29 cellular contexts compared by ENCODE assay signal in the genomic region with DNA sequence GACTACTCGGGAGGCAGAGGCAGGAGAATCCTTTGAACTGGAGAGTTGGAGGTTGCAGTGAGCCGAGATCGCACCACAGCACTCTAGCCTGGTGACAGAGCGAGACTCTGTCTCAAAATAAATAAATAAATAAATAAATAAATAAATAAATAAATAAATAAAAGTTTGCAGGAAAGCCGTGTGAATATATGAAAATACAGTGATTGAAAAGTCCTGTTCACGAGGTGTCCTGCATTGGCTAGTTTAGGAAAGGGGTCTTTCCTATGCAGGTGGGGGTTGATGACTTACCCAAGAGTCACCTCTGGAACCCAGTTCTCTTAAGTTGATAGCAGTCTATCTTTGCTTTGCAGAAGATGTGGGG. TPM values are rescaled to one million over a fixed set of nuclear protein-coding genes. Genes with fewer than 3 reads are reported as not detected.
DNase-seq lines count a peak whose midpoint lies in the region; ATAC-seq, FAIRE-seq and TF ChIP-seq lines count a peak whose summit lies in the region.
"Had no signal": no experiment of that assay in that cellular context is flagged by ENCODE, and none has a peak within 500 bp of the region (broad histone marks: within the 10 kb centered on the region; RNA-seq: fewer than 3 reads in every experiment).

No MANE protein-coding gene starts in this region.

- H3K9me2 ChIP-seq in Loucy (replicated peaks; ENCODE audit: low read depth, low read length) = no peaks in the 10 kb centered on the region

- no peak overlapping the region for H2AFZ ChIP-seq in Loucy (ENCODE audit: low read length)
- no peak overlapping the region for H2AFZ ChIP-seq in GM12878 (ENCODE audit: control insufficient read depth, low read depth, low read length)
- H2AFZ ChIP-seq: PC-9 had no signal

- no peak for TF ChIP-seq CTCF in left ventricle myocardium inferior (IDR thresholded peaks at IDR 0.05; ENCODE audit: borderline replicate concordance)
- no peak for TF ChIP-seq CTCF in heart left ventricle (IDR thresholded peaks at IDR 0.05)
- no peak for TF ChIP-seq CTCF in Loucy (conservative IDR thresholded peaks at IDR 0.05; ENCODE audit: low read length)
- TF ChIP-seq CTCF in GM12878 (IDR thresholded peaks at IDR 0.05 in 2 of 3, conservative IDR thresholded peaks at IDR 0.05 in 1 of 3; ENCODE audit: control insufficient read depth in 2 of 3, extremely low read depth in 1 of 3, insufficient read depth in 1 of 3, low read depth in 3 of 3, low read length in 3 of 3) = no peak

- H3K9ac ChIP-seq in Loucy (ENCODE audit: low read depth, low read length, poor library complexity, severe bottlenecking) (no peak overlapping the region), GM12878 (ENCODE audit: control insufficient read depth, insufficient read depth, low read length) (no peak overlapping the region), subcutaneous abdominal adipose tissue (ENCODE audit: low read length in 5 of 5) (no peak overlapping the region)

- peak overlapping the region; percentile 74 for H3K27ac ChIP-seq in left ventricle myocardium inferior (replicated peaks)
- H3K27ac ChIP-seq in heart left ventricle = peak overlapping the region in 4 of 12 donors; percentile 13 to 92 (median 38)
- H3K27ac ChIP-seq in GM12878 (ENCODE audit: control insufficient read depth, insufficient read depth) = no peak overlapping the region
- H3K27ac ChIP-seq in subcutaneous abdominal adipose tissue (ENCODE audit: low read depth, low read length) = peak overlapping the region; percentile 88
- H3K27ac ChIP-seq: breast epithelium, PC-9 had no signal

- SMC1A ChIA-PET in GM12878 (lab: Charles Lee; ENCODE audit: uncharacterized antibody, unreplicated experiment) = interaction anchor here (1.8 kb wide), 1 partner anchor 8 kb away, joined by 7 read pairs; no protein-coding TSS in a partner anchor

- intact Hi-C loops in left ventricle myocardium inferior (cut with micrococcal nuclease) (no loop called here), heart left ventricle (cut with DNase I) (no loop called here), GM12878 (cut with micrococcal nuclease; ENCODE audit: unreplicated experiment) (no loop called here)

- H3K4me2 ChIP-seq in Loucy (ENCODE audit: low read depth, low read length, poor library complexity, severe bottlenecking) (peak overlapping the region; percentile 98), GM12878 (ENCODE audit: control insufficient read depth, insufficient read depth) (peak overlapping the region; percentile 78)
- H3K4me2 ChIP-seq: PC-9 had no signal

- no peaks in the 10 kb centered on the region for H3K27me3 ChIP-seq in left ventricle myocardium inferior (ENCODE audit: low read depth)
- H3K27me3 ChIP-seq in heart left ventricle = no peaks in the 10 kb centered on the region
- no peaks in the 10 kb centered on the region for H3K27me3 ChIP-seq in Loucy (ENCODE audit: insufficient read depth, low read length, poor library complexity, severe bottlenecking)
- H3K27me3 ChIP-seq in GM12878 (replicated peaks in 1 of 2; ENCODE audit: control insufficient read depth in 2 of 2, insufficient read depth in 2 of 2, low read length in 1 of 2) = no peaks in the 10 kb centered on the region
- H3K27me3 ChIP-seq in subcutaneous abdominal adipose tissue (ENCODE audit: control insufficient read depth in 5 of 5, insufficient read depth in 4 of 5, low read length in 5 of 5) = no peaks in the 10 kb centered on the region
- H3K27me3 ChIP-seq: breast epithelium, gastrocnemius medialis, uterus had no signal

- RAD21 ChIA-PET in GM12878 (lab: Charles Lee; ENCODE audit: unreplicated experiment) = interaction anchor here (1.7 kb wide), 1 partner anchor 9 kb away, joined by 3 read pairs; no protein-coding TSS in a partner anchor

- in situ Hi-C loops in GM12878 (cut with MboI) = no loop called here

- TF ChIP-seq POLR2A in heart left ventricle (IDR thresholded peaks at IDR 0.05) (no peak), GM12878 (IDR thresholded peaks at IDR 0.05; ENCODE audit: low read depth, low read length) (no peak)

- POLR2A ChIA-PET in GM12878 (lab: Charles Lee) = interaction anchor here (3.3 kb wide), 1 partner anchor 16 kb away, joined by 23 read pairs; no protein-coding TSS in a partner anchor

- TF ChIP-seq EP300 in GM12878 (IDR thresholded peaks at IDR 0.05; ENCODE audit: borderline replicate concordance in 1 of 2, control insufficient read depth in 1 of 2, low read depth in 2 of 2, low read length in 2 of 2) = no peak

- peaks cover 100% of the 10 kb centered on the region for H3K79me2 ChIP-seq in Loucy (ENCODE audit: insufficient read depth, low read length)
- peaks cover 97% of the 10 kb centered on the region for H3K79me2 ChIP-seq in GM12878 (ENCODE audit: control insufficient read depth, insufficient read depth, low read length)

- FAIRE-seq in GM12878 (lab: Jason Lieb, UNC) = no peak
- FAIRE-seq: colon, GM12892 had no signal

- H3K4me3 ChIP-seq in left ventricle myocardium inferior (no peak overlapping the region), heart left ventricle (no peak overlapping the region), Loucy (ENCODE audit: low read length, poor library complexity, severe bottlenecking) (peak overlapping the region; percentile 93), GM12878 (no peak overlapping the region), subcutaneous abdominal adipose tissue (ENCODE audit: low read depth in 1 of 5, low read length in 5 of 5) (peak overlapping the region in 2 of 5 donors; percentile 22 to 35)
- H3K4me3 ChIP-seq: breast epithelium, gastrocnemius medialis, lung, PC-9, uterus had no signal

- H3K4me1 ChIP-seq in left ventricle myocardium inferior = peaks cover 99% of the 10 kb centered on the region
- H3K4me1 ChIP-seq in heart left ventricle = peaks cover 19 to 98% (median 87%) of the 10 kb centered on the region in 12 donors
- H3K4me1 ChIP-seq in Loucy (ENCODE audit: insufficient read depth, low read length, poor library complexity, severe bottlenecking) = peaks cover 59% of the 10 kb centered on the region
- peaks cover 41% of the 10 kb centered on the region for H3K4me1 ChIP-seq in GM12878 (ENCODE audit: control insufficient read depth, insufficient read depth, low read length)
- peaks cover 36 to 92% (median 91%) of the 10 kb centered on the region in 5 donors for H3K4me1 ChIP-seq in subcutaneous abdominal adipose tissue (ENCODE audit: control insufficient read depth in 5 of 5, insufficient read depth in 5 of 5, low read length in 5 of 5)

- H3K36me3 ChIP-seq in left ventricle myocardium inferior (no peaks in the 10 kb centered on the region), heart left ventricle (peaks cover 0 to 13% (median 0%) of the 10 kb centered on the region in 9 donors), Loucy (ENCODE audit: insufficient read depth, low read length) (peaks cover 35% of the 10 kb centered on the region; the same call in 1 of the 2 replicates), GM12878 (ENCODE audit: control insufficient read depth in 2 of 2, insufficient read depth in 2 of 2, low read length in 1 of 2) (peaks cover 7 to 20% of the 10 kb centered on the region in 2 experiments; a peak in 3 of 4 replicates), subcutaneous abdominal adipose tissue (ENCODE audit: control insufficient read depth in 5 of 5, insufficient read depth in 5 of 5, low read length in 5 of 5) (peaks cover 0 to 7% (median 0%) of the 10 kb centered on the region in 5 donors)
- H3K36me3 ChIP-seq: breast epithelium, gastrocnemius medialis, uterus had no signal

- WGBS in heart left ventricle, 4 donors = 84 to 89% (median 88%) methylated on average over 6 of the region's 6 CpGs
- 96% methylated on average over 5 of the region's 6 CpGs for WGBS in GM12878 (ENCODE audit: insufficient coverage, insufficient replicate concordance, low lambda C conversion rate, missing lambda C conversion rate)

- no TSS peak for BruUV-seq in GM12878 (replicated peaks; lab: Mats Ljungman, UMichigan)

- DNase-seq in left ventricle myocardium inferior = no peak
- no peak for DNase-seq in heart left ventricle
- DNase-seq in GM12878 (ENCODE audit: low read depth, low spot score) = no peak
- DNase-seq in HuH-7.5 (ENCODE audit: low spot score) = no peak
- DNase-seq in HPDE6-E6E7 (ENCODE audit: extremely low spot score) = no peak
- DNase-seq: activated CD4-positive, alpha-beta memory T cell treated with anti-CD3 and anti-CD28 coated beads, Interleukin-2, amount 10 ng/mL, durations not matched to agents 7 days and 5 days; activated CD4-positive, CD25-positive, alpha-beta regulatory T cell treated with anti-CD3 and anti-CD28 coated beads, Interleukin-2, amount 50 U/mL, for 72 hours; activated naive CD4-positive, alpha-beta T cell treated with anti-CD3 and anti-CD28 coated beads, Interleukin-2, amount 10 ng/mL, durations not matched to agents 7 days and 5 days; DMS 273 treated with DMSO at 0.1 percent for 48 hours; effector CD4-positive, alpha-beta T cell; H7; kidney glomerular epithelial cell; NCI-H1105; NCI-H187 treated with DMSO at 0.1 percent for 48 hours; NCI-H2171 treated with DMSO at 0.1 percent for 48 hours; PC-9; SHP77; stimulated activated naive CD4-positive, alpha-beta T cell; T-helper 2 cell; uterus had no signal

- CTCF ChIA-PET in GM12878 (lab: Yijun Ruan, JAX) = interaction anchor here (0.8 to 1.6 kb wide), 3 partner anchors 8 to 17 kb away, joined by 3 read pairs; no protein-coding TSS in a partner anchor

- H3K9me3 ChIP-seq in left ventricle myocardium inferior (replicated peaks) = no peaks in the 10 kb centered on the region
- no peaks in the 10 kb centered on the region for H3K9me3 ChIP-seq in heart left ventricle
- H3K9me3 ChIP-seq in Loucy (ENCODE audit: insufficient read depth, low read depth, low read length) = no peaks in the 10 kb centered on the region
- no peaks in the 10 kb centered on the region for H3K9me3 ChIP-seq in GM12878 (replicated peaks; ENCODE audit: control insufficient read depth, insufficient read depth, low read length)
- no peaks in the 10 kb centered on the region for H3K9me3 ChIP-seq in subcutaneous abdominal adipose tissue (ENCODE audit: control insufficient read depth in 5 of 5, low read length in 5 of 5)
- H3K9me3 ChIP-seq: breast epithelium, gastrocnemius medialis, uterus had no signal

- H4K20me1 ChIP-seq in Loucy (ENCODE audit: insufficient read depth, low read length, poor library complexity, severe bottlenecking) (peaks cover 94% of the 10 kb centered on the region), GM12878 (ENCODE audit: control insufficient read depth, insufficient read depth) (peaks cover 18% of the 10 kb centered on the region)

- no peak for TF ChIP-seq RAD21 in GM12878 (IDR thresholded peaks at IDR 0.05; ENCODE audit: insufficient read depth, low read depth, low read length)

- ATAC-seq in heart left ventricle (no peak), GM12878 (no peak), GM19455 (IDR thresholded peaks at IDR 0.05; ENCODE audit: unreplicated experiment) (no peak)
- ATAC-seq: CD8-positive, alpha-beta T cell had no signal

- no peaks in the 10 kb centered on the region; the same call in 1 of the 2 replicates for H3F3A ChIP-seq in Loucy (ENCODE audit: low read depth)

RNA-seq across cellular contexts. Expression of a gene that starts 7.3 kb away (rescaled TPM):
- total RNA-seq in left ventricle myocardium inferior (9.5 TPM), heart left ventricle (10 to 100 TPM in 6 of 9 donors, 1 to 10 TPM in 3; 7.0 to 20.3 (median 11.3) TPM), GM12878 (2014; rRNA removed) (15.4 and 18.3 TPM in 2 replicates), GM12878 (2014; rRNA removed; fragmentation: Illumina TruSeq; extraction: Trizol) (14.4 and 18.4 TPM in 2 replicates), GM12878 (2021) (26.1 and 30.6 TPM in 2 replicates)
- polyA plus RNA-seq in heart left ventricle (1 to 10 TPM; 4.3 to 8.7 TPM), GM12878 (2011; rRNA removed) (8.7 and 10.5 TPM in 2 replicates), GM12878 (2014; fragmentation: Illumina TruSeq; extraction: Trizol) (18.4 and 27.5 TPM in 2 replicates), GM12878 (2014; fragmentation: Nextera tagmentation; extraction: Ambion mirVana) (1 to 10 TPM; 1.4 to 2.8 TPM), GM12878 (2014; rRNA removed) (25.8 and 28.7 TPM in 2 replicates), GM12878 (2016; fragmentation: Nextera tagmentation; extraction: Ambion mirVana) (1 to 10 TPM; 2.5 to 3.4 TPM)
- 184 and 188 TPM in 2 replicates for total RNA-seq in GM12878 (2013; cell fraction: nucleolus; rRNA removed)
- polyA plus RNA-seq in GM12878 (2011; ENCODE audit: low read depth) = 13.0 TPM
- 7.8 and 8.6 TPM in 2 replicates for polyA plus RNA-seq in GM12878 (2011; cell fraction: cytosol; rRNA removed)
- 101 and 119 TPM in 2 replicates for polyA plus RNA-seq in GM12878 (2011; cell fraction: nucleus; rRNA removed)
- polyA plus RNA-seq in GM12878 (2012) = 23.9 and 25.8 TPM in 2 replicates
- polyA minus RNA-seq in GM12878 (2011; rRNA and poly(A)+ RNA removed) = 20.3 and 25.2 TPM in 2 replicates
- polyA minus RNA-seq in GM12878 (2011; cell fraction: cytosol; rRNA and poly(A)+ RNA removed) = 11.1 and 12.5 TPM in 2 replicates
- polyA minus RNA-seq in GM12878 (2011; cell fraction: nucleus; rRNA and poly(A)+ RNA removed) = 49.2 and 70.5 TPM in 2 replicates
